In genomic region chr19:19185853-19186728, GRCh38 we compare ENCODE assay signal across 8 cellular contexts. TPM values are rescaled to one million over a fixed set of nuclear protein-coding genes. Genes with fewer than 3 reads are reported as not detected.
DNase-seq lines count a peak whose midpoint lies in the region; ATAC-seq and TF ChIP-seq lines count a peak whose summit lies in the region.

No MANE protein-coding gene starts in this region.

- no peaks in the 10 kb centered on the region for H4K20me1 ChIP-seq in OCI-LY1 (ENCODE audit: insufficient read depth, low read length)

- no peaks in the 10 kb centered on the region for H3K9me3 ChIP-seq in A673 (ENCODE audit: low read depth, low read length, poor library complexity, severe bottlenecking)
- H3K9me3 ChIP-seq in OCI-LY1 (ENCODE audit: low read length) = no peaks in the 10 kb centered on the region

- POLR2A ChIA-PET in A673 (lab: Charles Lee; ENCODE audit: low non-redundant PET) = interaction anchor here (0.6 kb wide), 1 partner anchor 16 kb away, joined by 4 read pairs; the partner anchor contains the start of gene MEF2B

- H3K9ac ChIP-seq in OCI-LY1 (ENCODE audit: low read length) = no peak overlapping the region

- H3K4me3 ChIP-seq in A673 (ENCODE audit: low read depth, low read length, poor library complexity, severe bottlenecking) = no peak overlapping the region
- no peak overlapping the region for H3K4me3 ChIP-seq in OCI-LY1 (ENCODE audit: low read depth, low read length, poor library complexity, severe bottlenecking)

- no TSS peak for BruUV-seq in A673 (replicated peaks; lab: Mats Ljungman, UMichigan)

- intact Hi-C loops in A673 (cut with micrococcal nuclease; ENCODE audit: unreplicated experiment) = loop anchor here (5.0 kb wide), 1 partner anchor 306 kb away; no protein-coding TSS in a partner anchor

- H3K4me1 ChIP-seq in A673 (ENCODE audit: insufficient read depth, low read length, poor library complexity, severe bottlenecking) (no peaks in the 10 kb centered on the region), OCI-LY1 (ENCODE audit: insufficient read depth, low read length, severe bottlenecking) (peaks cover 21% of the 10 kb centered on the region), foreskin keratinocyte (peaks cover 5% of the 10 kb centered on the region)

- no peaks in the 10 kb centered on the region for H3K36me3 ChIP-seq in A673 (ENCODE audit: insufficient read depth, low read length, poor library complexity, severe bottlenecking)
- H3K36me3 ChIP-seq in OCI-LY1 (ENCODE audit: insufficient read depth, low read length) = peaks cover 36% of the 10 kb centered on the region

- H3K79me2 ChIP-seq in OCI-LY1 (ENCODE audit: insufficient read depth, low read length) = peaks cover 9% of the 10 kb centered on the region; the same call in 1 of the 2 replicates

- H3K27me3 ChIP-seq in A673 (replicated peaks; ENCODE audit: insufficient read depth, low read depth, low read length, poor library complexity) (no peaks in the 10 kb centered on the region), OCI-LY1 (ENCODE audit: insufficient read depth, low read length) (no peaks in the 10 kb centered on the region), foreskin keratinocyte (no peaks in the 10 kb centered on the region)

- DNase-seq in A673 (ENCODE audit: low spot score) (peak; percentile 77), GM13976 (ENCODE audit: low spot score) (peak; percentile 62), activated T-cell treated with anti-CD3 and anti-CD28 coated beads for 4 hours (peak; percentile 50), foreskin keratinocyte (peak in 1 of 2 donors; percentile 21), putamen (ENCODE audit: low spot score) (no peak)
- DNase-seq in stimulated activated CD4-positive, alpha-beta T cell treated with anti-CD3 and anti-CD28 coated beads, Interleukin-12 subunit alpha, Interleukin-12 subunit beta, amount 100 ng/mL, for 48 hours (ENCODE audit: low read depth in 2 of 3, low spot score in 1 of 3) = peak; percentile 21 to 70 (median 51)

- in situ Hi-C loops in GM13976 (cut with MboI; ENCODE audit: low sequenced_read_pairs, unreplicated experiment) = loop anchor here (25.0 kb wide), 1 partner anchor 301 kb away; no protein-coding TSS in a partner anchor

- CTCF ChIA-PET in A673 (lab: Charles Lee) = interaction anchor here (1.0 kb wide), 1 partner anchor 156 kb away, joined by 5 read pairs; no protein-coding TSS in a partner anchor

- H3K9me2 ChIP-seq in OCI-LY1 (ENCODE audit: low read depth, low read length) = no peaks in the 10 kb centered on the region

- no peaks in the 10 kb centered on the region for H3F3A ChIP-seq in OCI-LY1 (ENCODE audit: insufficient read depth, low read length)

- no peak overlapping the region for H3K27ac ChIP-seq in A673 (ENCODE audit: low read depth, low read length, poor library complexity, severe bottlenecking)
- no peak overlapping the region for H3K27ac ChIP-seq in OCI-LY1 (ENCODE audit: low read depth, low read length, poor library complexity, severe bottlenecking)
- no peak overlapping the region for H3K27ac ChIP-seq in foreskin keratinocyte

- H2AFZ ChIP-seq in OCI-LY1 (ENCODE audit: low read length) = no peak overlapping the region

- H3K4me2 ChIP-seq in OCI-LY1 (ENCODE audit: low read length) = no peak overlapping the region

- TF ChIP-seq CTCF in A673 (conservative IDR thresholded peaks at IDR 0.05; ENCODE audit: low read depth, low read length) (peak; percentile 87), GM13976 (IDR thresholded peaks at IDR 0.05; ENCODE audit: borderline replicate concordance, control extremely low read depth, extremely low read depth, insufficient read depth, missing control alignments) (peak; percentile 35), OCI-LY1 (IDR thresholded peaks at IDR 0.05; ENCODE audit: low read length) (peak; percentile 83), foreskin keratinocyte (conservative IDR thresholded peaks at IDR 0.05) (peak; percentile 78)

- ATAC-seq in foreskin keratinocyte (peak; percentile 80), HG03565 (IDR thresholded peaks at IDR 0.05; ENCODE audit: unreplicated experiment) (no peak)

RNA-seq across cellular contexts. Expression of gene BORCS8, which starts 5.9 kb away (rescaled TPM):
- total RNA-seq in A673 (2021) (29.9 and 37.5 TPM in 2 replicates), foreskin keratinocyte (21.7 and 21.8 TPM in 2 replicates)
- 29.3 and 33.1 TPM in 2 replicates for polyA plus RNA-seq in foreskin keratinocyte

RNA-seq across cellular contexts. Expression of gene RFXANK, which starts 6.0 kb away (rescaled TPM):
- total RNA-seq in A673 (2021) = 96.3 and 109 TPM in 2 replicates
- 118 and 132 TPM in 2 replicates for total RNA-seq in foreskin keratinocyte
- 154 TPM in 2 replicates for polyA plus RNA-seq in foreskin keratinocyte

RNA-seq across cellular contexts. Expression of gene MEF2B, which starts 16.0 kb away (rescaled TPM):
- total RNA-seq in A673 (2021) = 2.9 and 3.4 TPM in 2 replicates
- 0.18 TPM in 1 of 2 replicates, not detected in the other for total RNA-seq in foreskin keratinocyte
- 0.51 and 0.66 TPM in 2 replicates for polyA plus RNA-seq in foreskin keratinocyte

RNA-seq across cellular contexts. Expression of gene NR2C2AP, which starts 17.1 kb away (rescaled TPM):
- 35.6 and 45.3 TPM in 2 replicates for total RNA-seq in A673 (2021)
- 27.1 and 30.2 TPM in 2 replicates for total RNA-seq in foreskin keratinocyte
- 40.5 and 45.7 TPM in 2 replicates for polyA plus RNA-seq in foreskin keratinocyte

RNA-seq across cellular contexts. Expression of gene NCAN, which starts 25.7 kb away (rescaled TPM):
- not detected in 2 replicates for total RNA-seq in A673 (2021)
- total RNA-seq in foreskin keratinocyte = not detected in 2 replicates
- not detected in 2 replicates for polyA plus RNA-seq in foreskin keratinocyte

Comparison
In these comparisons a context has a peak if more than half of its experiments do, and no peak if none do; other contexts are left out.
1. CTCF ChIP-seq: peak in every context shown above with its lines; median percentile 87 in A673; 83 in OCI-LY1; 78 in foreskin keratinocyte; 35 in GM13976.